10 cellular contexts compared by ENCODE assay signal in genomic region chr22:40512426-40513136, GRCh38.
A peak's percentile ranks its signal among the peaks of the same experiment; 100 is the strongest.
DNase-seq lines count a peak whose midpoint lies in the region; ATAC-seq and TF ChIP-seq lines count a peak whose summit lies in the region.
"Had no signal": no experiment of that assay in that cellular context is flagged by ENCODE, and none has a peak within 500 bp of the region (broad histone marks: within the 10 kb centered on the region; RNA-seq: fewer than 3 reads in every experiment).

No MANE protein-coding gene starts in this region.

- TF ChIP-seq EP300 in SK-N-SH (IDR thresholded peaks at IDR 0.05; ENCODE audit: borderline replicate concordance in 1 of 2, low read depth in 1 of 2, low read length in 1 of 2) = 0 out of 4 replicates have a peak, but pooled peaks of 1 of the 2 experiments have one; percentile 35

- peak; percentile 100 for DNase-seq in GM04503 (ENCODE audit: low read depth)
- DNase-seq in SK-N-SH = no peak
- DNase-seq in Right ventricle myocardium superior = no peak
- peak; percentile 99 for DNase-seq in skeletal muscle cell (ENCODE audit: low read depth)
- DNase-seq in endothelial cell (ENCODE audit: low spot score) = no peak
- DNase-seq: stimulated activated naive CD8-positive, alpha-beta T cell treated with anti-CD3 and anti-CD28 coated beads, Interleukin-15, Interleukin-2, amounts not matched to agents 100 U/mL and 50 U/mL, for 24 hours had no signal

- CTCF ChIA-PET in SK-N-SH (lab: Yijun Ruan, JAX) = interaction anchor here (0.8 to 1.7 kb wide), 3 partner anchors 12 to 248 kb away, joined by 3 to 7 read pairs (median 3); no protein-coding TSS in a partner anchor

- H3K9ac ChIP-seq in SK-N-SH = peak overlapping the region; percentile 61; the same call in 1 of the 2 replicates

- no peak overlapping the region for H3K4me3 Mint-ChIP-seq in endothelial cell (ENCODE audit: unreplicated experiment)

- H3K36me3 Mint-ChIP-seq in endothelial cell (ENCODE audit: low read depth, unreplicated experiment) = peaks cover 4% of the 10 kb centered on the region

- H3K4me3 ChIP-seq in SK-N-SH (ENCODE audit: low read depth in 2 of 2, low read length in 1 of 2) (no peak overlapping the region), skeletal muscle cell (ENCODE audit: low read depth, low read length) (no peak overlapping the region)
- H3K4me3 ChIP-seq: GM12878 had no signal

- H3K27me3 Mint-ChIP-seq in endothelial cell (ENCODE audit: unreplicated experiment) = no peaks in the 10 kb centered on the region

- H4K20me1 ChIP-seq in SK-N-SH (ENCODE audit: insufficient read depth) = no peaks in the 10 kb centered on the region

- no peaks in the 10 kb centered on the region for H3F3A ChIP-seq in SK-N-SH (replicated peaks; ENCODE audit: insufficient read depth)

- WGBS in SK-N-SH (ENCODE audit: low lambda C conversion rate) = 32% methylated on average over 2 of the region's 2 CpGs

- no peak for TF ChIP-seq RAD21 in SK-N-SH (IDR thresholded peaks at IDR 0.05; ENCODE audit: low read length)

- no peak for TF ChIP-seq CTCF in SK-N-SH (IDR thresholded peaks at IDR 0.05)
- no peak for TF ChIP-seq CTCF in endothelial cell (IDR thresholded peaks at IDR 0.05; ENCODE audit: unreplicated experiment)

- no peaks in the 10 kb centered on the region for H3K36me3 ChIP-seq in SK-N-SH (replicated peaks in 1 of 2; ENCODE audit: control insufficient read depth in 1 of 2, insufficient read depth in 2 of 2, low read length in 1 of 2)

- H3K79me2 ChIP-seq in SK-N-SH (ENCODE audit: insufficient read depth) = peaks cover 87% of the 10 kb centered on the region

- peaks cover 24% of the 10 kb centered on the region for H3K4me1 Mint-ChIP-seq in endothelial cell (ENCODE audit: unreplicated experiment)

- no peak overlapping the region; the same call in 1 of the 2 replicates for H3K4me2 ChIP-seq in SK-N-SH

- ATAC-seq in Right ventricle myocardium superior (ENCODE audit: poor library complexity) (peak; percentile 77), GM21717 (IDR thresholded peaks at IDR 0.05; ENCODE audit: unreplicated experiment) (no peak), GM21619 (IDR thresholded peaks at IDR 0.05; ENCODE audit: unreplicated experiment) (no peak), HG02884 (IDR thresholded peaks at IDR 0.05; ENCODE audit: unreplicated experiment) (no peak)
- ATAC-seq: GM12878; stimulated activated naive CD8-positive, alpha-beta T cell treated with anti-CD3 and anti-CD28 coated beads, Interleukin-15, Interleukin-2, amounts not matched to agents 100 U/mL and 50 U/mL, for 24 hours had no signal

- H2AFZ ChIP-seq in SK-N-SH (ENCODE audit: low read depth) = no peak overlapping the region

- intact Hi-C loops in Right ventricle myocardium superior (cut with DNase I) = no loop called here

- H3K4me1 ChIP-seq in SK-N-SH (ENCODE audit: control insufficient read depth in 1 of 2, insufficient read depth in 2 of 2, low read depth in 1 of 2, low read length in 1 of 2) = peaks cover 0 to 35% of the 10 kb centered on the region in 2 experiments; a peak in 2 of 4 replicates

- H3K27ac Mint-ChIP-seq in endothelial cell (ENCODE audit: unreplicated experiment) = no peak overlapping the region

- POLR2A ChIA-PET in SK-N-SH (lab: Yijun Ruan, JAX) = no interaction called here

- H3K27me3 ChIP-seq in SK-N-SH (ENCODE audit: insufficient read depth) = no peaks in the 10 kb centered on the region

- no peaks in the 10 kb centered on the region for H3K9me3 Mint-ChIP-seq in endothelial cell (ENCODE audit: unreplicated experiment)

- peak overlapping the region in 1 of 2 experiments; percentile 98; a peak in 3 of 4 replicates for H3K27ac ChIP-seq in SK-N-SH (ENCODE audit: low read depth in 2 of 2, low read length in 1 of 2)

- H3K9me2 ChIP-seq in SK-N-SH = no peaks in the 10 kb centered on the region

- no peaks in the 10 kb centered on the region for H3K9me3 ChIP-seq in SK-N-SH

TF ChIP-seq in SK-N-SH, 30 proteins besides CTCF, POLR2A, EP300 and RAD21:
- TF ChIP-seq FOSL2 (IDR thresholded peaks at IDR 0.05; ENCODE audit: borderline replicate concordance, low read depth) (peak; percentile 40; the same call in 1 of the 2 replicates), RCOR1 (IDR thresholded peaks at IDR 0.05; ENCODE audit: low read length) (no peak), JUND (IDR thresholded peaks at IDR 0.05) (peak; percentile 30; the same call in 1 of the 2 replicates), NFIC (IDR thresholded peaks at IDR 0.05; ENCODE audit: borderline replicate concordance) (peak; percentile 68), TCF12 (IDR thresholded peaks at IDR 0.05) (peak; percentile 37; the same call in 1 of the 2 replicates), IRF3 (IDR thresholded peaks at IDR 0.05; ENCODE audit: low read depth, low read length) (no peak), RXRA (IDR thresholded peaks at IDR 0.05; ENCODE audit: borderline replicate concordance, low read depth) (no peak), PBX3 (IDR thresholded peaks at IDR 0.05) (peak; percentile 39)

Comparison
In these comparisons a context has a peak if more than half of its experiments do, and no peak if none do; other contexts are left out.
1. DNase-seq: peak in GM04503 (single experiment) and skeletal muscle cell (single experiment); none in SK-N-SH (single experiment), Right ventricle myocardium superior (single experiment) and endothelial cell (single experiment).